Comparison of ENCODE assay signal across 9 cellular contexts in genomic region chr4:168631241-168632151, GRCh38.
DNase-seq lines count a peak whose midpoint lies in the region; ATAC-seq and TF ChIP-seq lines count a peak whose summit lies in the region.
"Had no signal": no experiment of that assay in that cellular context is flagged by ENCODE, and none has a peak within 500 bp of the region (broad histone marks: within the 10 kb centered on the region; RNA-seq: fewer than 3 reads in every experiment).

No MANE protein-coding gene starts in this region.

- H3K27me3 ChIP-seq in iPS DF 6.9 (ENCODE audit: control insufficient read depth, insufficient read depth, low read length): no peaks in the 10 kb centered on the region

- POLR2A ChIA-PET in GM10248 (lab: Yijun Ruan, JAX): no interaction called here

- CTCF ChIA-PET in GM10248 (lab: Yijun Ruan, JAX): interaction anchor here (1.6 kb wide), 1 partner anchor 12 kb away, joined by 3 read pairs; no protein-coding TSS in a partner anchor

- 0 out of 2 replicates have a peak, but pooled peaks cover 3% of the 10 kb centered on the region for H3K4me1 ChIP-seq in iPS DF 6.9 (ENCODE audit: control insufficient read depth, insufficient read depth, low read length)

- H3K36me3 ChIP-seq in iPS DF 6.9 (ENCODE audit: control insufficient read depth, insufficient read depth, low read length): no peaks in the 10 kb centered on the region

- TF ChIP-seq CTCF in retinal pigment epithelial cell (conservative IDR thresholded peaks at IDR 0.05; ENCODE audit: low read depth, low read length) (peak; percentile 34), GM10248 (IDR thresholded peaks at IDR 0.05; ENCODE audit: control extremely low read depth, extremely low read depth, low read depth, missing control alignments) (no peak)

- no peak overlapping the region for H3K27ac ChIP-seq in iPS DF 6.9 (ENCODE audit: low read length)

- ATAC-seq in HG02970 (IDR thresholded peaks at IDR 0.05; ENCODE audit: low FRiP score, unreplicated experiment): no peak

- H3K4me3 ChIP-seq in iPS DF 6.9 (ENCODE audit: low read length): peak overlapping the region; percentile 56; the same call in 1 of the 2 replicates
- H3K4me3 ChIP-seq in retinal pigment epithelial cell (ENCODE audit: low read length): peak overlapping the region; percentile 84

- DNase-seq in NCI-H2196 (lab: John Stamatoyannopoulos, UW; ENCODE audit: unreplicated experiment) (peak; percentile 35), NCI-H2196 treated with DMSO at 0.1 percent for 48 hours (lab: John Stamatoyannopoulos, UW; ENCODE audit: unreplicated experiment) (no peak), NCI-H1105 (lab: John Stamatoyannopoulos, UW) (peak; percentile 23), astrocyte of the hippocampus (ENCODE audit: low read depth, low spot score) (peak; percentile 95), iPS DF 6.9 (ENCODE audit: low read depth, low spot score) (no peak), retinal pigment epithelial cell (ENCODE audit: low read depth) (no peak), GM10248 (ENCODE audit: extremely low spot score) (no peak)
- DNase-seq: DND-41 had no signal

- WGBS in iPS DF 6.9 (ENCODE audit: insufficient coverage, insufficient read length): no CpG with 5 or more reads among the region's 54 CpGs

- H3K9me3 ChIP-seq in iPS DF 6.9 (ENCODE audit: control insufficient read depth, insufficient read depth, low read length): no peaks in the 10 kb centered on the region

Comparison
In these comparisons a context has a peak if more than half of its experiments do, and no peak if none do; other contexts are left out.
1. DNase-seq: peak in NCI-H2196 (single experiment), NCI-H1105 (single experiment) and astrocyte of the hippocampus (single experiment); none in NCI-H2196 treated with DMSO at 0.1 percent for 48 hours (single experiment), iPS DF 6.9 (single experiment), retinal pigment epithelial cell (single experiment) and GM10248 (single experiment).